Comparison of ENCODE assay signal across 2 cellular contexts in genomic region chr20:17687800-17688199, GRCh38.
TF ChIP-seq lines count a peak whose summit lies in the region.

No MANE protein-coding gene starts in this region.

TF ChIP-seq in HepG2, 621 proteins besides CTCF, POLR2A, EP300 and RAD21:
- TF ChIP-seq ZNF251 (CRISPR knock-in tag; IDR thresholded peaks at IDR 0.05) (no peak), CERS6 (CRISPR knock-in tag; IDR thresholded peaks at IDR 0.05) (no peak), TFDP2 (CRISPR knock-in tag; IDR thresholded peaks at IDR 0.05) (no peak), ATF7 (IDR thresholded peaks at IDR 0.05) (peak; percentile 82), ATF7 (CRISPR knock-in tag; IDR thresholded peaks at IDR 0.05) (no peak), KLF9 (CRISPR knock-in tag; IDR thresholded peaks at IDR 0.05; ENCODE audit: low read depth) (no peak), ZNF326 (CRISPR knock-in tag; IDR thresholded peaks at IDR 0.05; ENCODE audit: borderline replicate concordance) (no peak), ZNF296 (CRISPR knock-in tag; conservative IDR thresholded peaks at IDR 0.05) (no peak), SUZ12 (IDR thresholded peaks at IDR 0.05; ENCODE audit: low read depth, low read length) (no peak), CEBPG (CRISPR knock-in tag; IDR thresholded peaks at IDR 0.05) (peak; percentile 27; the same call in 1 of the 2 replicates), ARID5B (CRISPR knock-in tag; IDR thresholded peaks at IDR 0.05) (no peak), ZNF616 (CRISPR knock-in tag; IDR thresholded peaks at IDR 0.05; ENCODE audit: low read depth) (no peak), CEBPB (IDR thresholded peaks at IDR 0.05; ENCODE audit: borderline replicate concordance, low read depth, low read length) (peak; percentile 56; the same call in 1 of the 2 replicates), ZNF207 (IDR thresholded peaks at IDR 0.05; ENCODE audit: borderline replicate concordance) (no peak), ZFP41 (CRISPR knock-in tag; IDR thresholded peaks at IDR 0.05; ENCODE audit: borderline replicate concordance) (0 out of 2 replicates have a peak, but pooled peaks have one; percentile 28)
- TF ChIP-seq, protein P1, sequence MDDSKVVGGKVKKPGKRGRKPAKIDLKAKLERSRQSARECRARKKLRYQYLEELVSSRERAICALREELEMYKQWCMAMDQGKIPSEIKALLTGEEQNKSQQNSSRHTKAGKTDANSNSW (CRISPR knock-in tag; IDR thresholded peaks at IDR 0.05; ENCODE audit: borderline replicate concordance) = no peak
- TF ChIP-seq, protein P2, sequence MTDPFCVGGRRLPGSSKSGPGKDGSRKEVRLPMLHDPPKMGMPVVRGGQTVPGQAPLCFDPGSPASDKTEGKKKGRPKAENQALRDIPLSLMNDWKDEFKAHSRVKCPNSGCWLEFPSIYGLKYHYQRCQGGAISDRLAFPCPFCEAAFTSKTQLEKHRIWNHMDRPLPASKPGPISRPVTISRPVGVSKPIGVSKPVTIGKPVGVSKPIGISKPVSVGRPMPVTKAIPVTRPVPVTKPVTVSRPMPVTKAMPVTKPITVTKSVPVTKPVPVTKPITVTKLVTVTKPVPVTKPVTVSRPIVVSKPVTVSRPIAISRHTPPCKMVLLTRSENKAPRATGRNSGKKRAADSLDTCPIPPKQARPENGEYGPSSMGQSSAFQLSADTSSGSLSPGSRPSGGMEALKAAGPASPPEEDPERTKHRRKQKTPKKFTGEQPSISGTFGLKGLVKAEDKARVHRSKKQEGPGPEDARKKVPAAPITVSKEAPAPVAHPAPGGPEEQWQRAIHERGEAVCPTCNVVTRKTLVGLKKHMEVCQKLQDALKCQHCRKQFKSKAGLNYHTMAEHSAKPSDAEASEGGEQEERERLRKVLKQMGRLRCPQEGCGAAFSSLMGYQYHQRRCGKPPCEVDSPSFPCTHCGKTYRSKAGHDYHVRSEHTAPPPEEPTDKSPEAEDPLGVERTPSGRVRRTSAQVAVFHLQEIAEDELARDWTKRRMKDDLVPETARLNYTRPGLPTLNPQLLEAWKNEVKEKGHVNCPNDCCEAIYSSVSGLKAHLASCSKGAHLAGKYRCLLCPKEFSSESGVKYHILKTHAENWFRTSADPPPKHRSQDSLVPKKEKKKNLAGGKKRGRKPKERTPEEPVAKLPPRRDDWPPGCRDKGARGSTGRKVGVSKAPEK (CRISPR knock-in tag; IDR thresholded peaks at IDR 0.05; ENCODE audit: borderline replicate concordance) = no peak

TF ChIP-seq in WTC11, 78 proteins besides CTCF, POLR2A, EP300 and RAD21:
- TF ChIP-seq ZNF317 (CRISPR knock-in tag; IDR thresholded peaks at IDR 0.05; ENCODE audit: borderline replicate concordance, low read depth) = no peak
- TF ChIP-seq GABPB1 (CRISPR knock-in tag; IDR thresholded peaks at IDR 0.05) = peak; percentile 63
